ENCODE assay signal across 1 cellular context in the genomic region with DNA sequence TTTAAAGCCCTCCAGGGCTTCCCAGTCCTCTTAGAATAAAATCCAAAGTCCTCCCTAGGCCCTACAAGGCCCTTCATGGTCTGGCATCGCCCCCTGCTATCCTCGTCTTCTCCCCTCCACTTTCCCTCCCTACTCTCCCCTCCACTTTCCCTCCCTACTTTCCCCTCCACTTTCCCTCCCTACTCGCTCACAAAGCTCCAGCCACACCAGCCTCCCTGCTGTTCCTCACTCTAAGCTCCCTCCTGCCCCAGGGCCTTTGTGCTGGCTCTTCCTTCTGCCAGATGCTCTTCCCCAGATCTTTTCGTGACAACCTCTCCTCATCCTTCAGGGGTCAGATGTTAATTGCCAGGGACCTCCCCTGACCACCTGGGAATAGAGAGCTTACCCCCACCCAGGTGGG.
TF ChIP-seq lines count a peak whose summit lies in the region.

No MANE protein-coding gene starts in this region.

TF ChIP-seq in K562, 482 proteins besides CTCF, POLR2A, EP300 and RAD21:
- TF ChIP-seq SMARCA5 (IDR thresholded peaks at IDR 0.05) (0 out of 2 replicates have a peak, but pooled peaks have one; percentile 24), CSDE1 (IDR thresholded peaks at IDR 0.05) (no peak), BACH1 (tag; IDR thresholded peaks at IDR 0.05) (no peak), TAF7 (tag; IDR thresholded peaks at IDR 0.05) (no peak), FOXK2 (conservative IDR thresholded peaks at IDR 0.05 in 1 of 2, IDR thresholded peaks at IDR 0.05 in 1 of 2; ENCODE audit: low read depth in 2 of 2) (no peak), CAMTA2 (CRISPR knock-in tag; conservative IDR thresholded peaks at IDR 0.05) (no peak)
